Comparison of ENCODE assay signal across 11 cellular contexts in the genomic region with DNA sequence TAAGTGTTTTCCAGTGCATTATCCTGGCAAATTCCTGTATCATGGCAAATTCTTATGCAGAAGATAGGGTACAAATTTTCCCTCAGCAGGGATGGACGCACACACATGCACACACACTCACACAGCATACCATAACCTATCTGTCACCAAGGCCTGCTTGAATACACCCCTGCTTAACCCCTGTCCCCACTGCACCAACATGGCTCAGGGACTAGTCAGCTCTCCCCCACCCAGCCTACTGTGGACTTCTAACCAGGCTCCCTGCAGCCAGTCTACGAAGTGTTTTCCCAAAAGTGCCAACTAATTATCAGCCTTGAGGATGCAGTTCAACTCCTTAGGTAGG.
DNase-seq lines count a peak whose midpoint lies in the region; ATAC-seq and TF ChIP-seq lines count a peak whose summit lies in the region.
"Had no signal": no experiment of that assay in that cellular context is flagged by ENCODE, and none has a peak within 500 bp of the region (broad histone marks: within the 10 kb centered on the region; RNA-seq: fewer than 3 reads in every experiment).

No MANE protein-coding gene starts in this region.

- no peaks in the 10 kb centered on the region for H3K27me3 ChIP-seq in DOHH2 (ENCODE audit: control insufficient read depth, low read length)
- H3K27me3 ChIP-seq in OCI-LY3 (ENCODE audit: low read depth, low read length): no peaks in the 10 kb centered on the region
- H3K27me3 ChIP-seq in neuronal stem cell (ENCODE audit: control insufficient read depth in 3 of 3, insufficient read depth in 3 of 3, low read depth in 1 of 3, low read length in 3 of 3): no peaks in the 10 kb centered on the region

- no peaks in the 10 kb centered on the region for H3K79me1 ChIP-seq in neuronal stem cell (ENCODE audit: low read depth, low read length)

- H3K9me3 ChIP-seq in DOHH2 (ENCODE audit: control insufficient read depth, insufficient read depth, low read length) (no peaks in the 10 kb centered on the region), OCI-LY3 (ENCODE audit: insufficient read depth, low read length) (no peaks in the 10 kb centered on the region), neuronal stem cell (replicated peaks in 1 of 2; ENCODE audit: control insufficient read depth in 2 of 2, insufficient read depth in 1 of 2, low read depth in 1 of 2, low read length in 2 of 2) (no peaks in the 10 kb centered on the region)

- ATAC-seq in sciatic nerve (no peak), HG03439 (IDR thresholded peaks at IDR 0.05; ENCODE audit: unreplicated experiment) (no peak)

- no peaks in the 10 kb centered on the region for H3K9me2 ChIP-seq in DOHH2 (replicated peaks; ENCODE audit: control insufficient read depth, low read length)

- intact Hi-C loops in sciatic nerve (cut with DNase I): no loop called here

- H3K18ac ChIP-seq in neuronal stem cell (ENCODE audit: low read length): no peak overlapping the region

- TF ChIP-seq CTCF in DOHH2 (IDR thresholded peaks at IDR 0.05; ENCODE audit: low read depth, low read length, poor library complexity, severe bottlenecking): no peak
- no peak for TF ChIP-seq CTCF in OCI-LY3 (IDR thresholded peaks at IDR 0.05; ENCODE audit: low read depth, low read length)
- no peak for TF ChIP-seq CTCF in endothelial cell (IDR thresholded peaks at IDR 0.05; ENCODE audit: unreplicated experiment)

- H3K4me3 Mint-ChIP-seq in endothelial cell (ENCODE audit: unreplicated experiment): peak overlapping the region; percentile 23
- H3K4me3 Mint-ChIP-seq: central memory CD8-positive, alpha-beta T cell had no signal

- no peak overlapping the region for H4K8ac ChIP-seq in neuronal stem cell (ENCODE audit: low read depth, low read length)

- no peaks in the 10 kb centered on the region for H3K27me3 Mint-ChIP-seq in endothelial cell (ENCODE audit: unreplicated experiment)
- H3K27me3 Mint-ChIP-seq: central memory CD8-positive, alpha-beta T cell had no signal

- H3K79me2 ChIP-seq in DOHH2 (ENCODE audit: control insufficient read depth, low read length): peaks cover 97% of the 10 kb centered on the region
- peaks cover 96% of the 10 kb centered on the region for H3K79me2 ChIP-seq in OCI-LY3 (ENCODE audit: low read length)

- H2BK15ac ChIP-seq in neuronal stem cell (ENCODE audit: low read length): no peak overlapping the region

- H3K27ac ChIP-seq in DOHH2 (ENCODE audit: low read depth, low read length): peak overlapping the region; percentile 57
- peak overlapping the region; percentile 94 for H3K27ac ChIP-seq in OCI-LY3 (ENCODE audit: low read length)
- H3K27ac ChIP-seq in neuronal stem cell (replicated peaks; ENCODE audit: low read length): no peak overlapping the region

- H3K23ac ChIP-seq in neuronal stem cell (ENCODE audit: low read depth, low read length, poor library complexity): no peak overlapping the region

- H3K36me3 ChIP-seq in DOHH2 (ENCODE audit: control insufficient read depth, low read length) (peaks cover 57% of the 10 kb centered on the region), OCI-LY3 (replicated peaks; ENCODE audit: low read depth, low read length) (peaks cover 34% of the 10 kb centered on the region), neuronal stem cell (replicated peaks in 1 of 2; ENCODE audit: control insufficient read depth in 2 of 2, insufficient read depth in 2 of 2, low read length in 2 of 2) (no peaks in the 10 kb centered on the region)

- no CpG with 5 or more reads among the region's 2 CpGs for WGBS in neuronal stem cell (ENCODE audit: extremely low coverage in 2 of 2, insufficient read length in 2 of 2, insufficient replicate concordance in 1 of 2), 2 donors

- peaks cover 69% of the 10 kb centered on the region for H3K4me1 ChIP-seq in DOHH2 (ENCODE audit: control insufficient read depth, low read length)
- peaks cover 89% of the 10 kb centered on the region for H3K4me1 ChIP-seq in OCI-LY3 (ENCODE audit: low read length)
- H3K4me1 ChIP-seq in neuronal stem cell (ENCODE audit: control insufficient read depth in 2 of 2, insufficient read depth in 1 of 2, low read depth in 1 of 2, low read length in 2 of 2): peaks cover 16 to 19% of the 10 kb centered on the region in 2 donors

- H3K9ac ChIP-seq in OCI-LY3 (ENCODE audit: low read length): peak overlapping the region; percentile 58; the same call in 1 of the 2 replicates
- H3K9ac ChIP-seq in neuronal stem cell (ENCODE audit: low read depth, low read length, poor library complexity): no peak overlapping the region

- H2AFZ ChIP-seq in OCI-LY3 (ENCODE audit: low read depth, low read length): no peak overlapping the region
- H2AFZ ChIP-seq in neuronal stem cell (ENCODE audit: low read length): peak overlapping the region; percentile 88

- no peak overlapping the region for H3K4ac ChIP-seq in neuronal stem cell (ENCODE audit: low read length)

- no peaks in the 10 kb centered on the region for H3K36me3 Mint-ChIP-seq in endothelial cell (ENCODE audit: low read depth, unreplicated experiment)

- peaks cover 36% of the 10 kb centered on the region for H3K4me1 Mint-ChIP-seq in endothelial cell (ENCODE audit: unreplicated experiment)

- no peak overlapping the region for H4K91ac ChIP-seq in neuronal stem cell (ENCODE audit: low read depth, low read length, poor library complexity)

- no peak for DNase-seq in endothelial cell (ENCODE audit: low spot score)
- DNase-seq in neuronal stem cell (ENCODE audit: low spot score): no peak
- DNase-seq in COLO829 (ENCODE audit: low spot score): no peak
- no peak for DNase-seq in sciatic nerve (ENCODE audit: low spot score)
- no peak for DNase-seq in DMS 273 treated with DMSO at 0.1 percent for 48 hours (lab: John Stamatoyannopoulos, UW)
- DNase-seq: stimulated activated CD4-positive, alpha-beta T cell treated with anti-CD3 and anti-CD28 coated beads, Interleukin-2, amount 100 ng/mL, for 48 hours had no signal

- no peak overlapping the region for H2BK5ac ChIP-seq in neuronal stem cell (ENCODE audit: low read length)

- H3F3A ChIP-seq in DOHH2 (ENCODE audit: control insufficient read depth, insufficient read depth): peaks cover 4% of the 10 kb centered on the region

- peak overlapping the region; percentile 68 for H3K4me2 ChIP-seq in DOHH2 (ENCODE audit: low read length)
- H3K4me2 ChIP-seq in OCI-LY3 (ENCODE audit: low read length): peak overlapping the region; percentile 69
- H3K4me2 ChIP-seq in neuronal stem cell (ENCODE audit: insufficient read depth, low read length, poor library complexity, severe bottlenecking): no peak overlapping the region

- peaks cover 23% of the 10 kb centered on the region; the same call in 1 of the 2 replicates for H4K20me1 ChIP-seq in DOHH2 (ENCODE audit: control insufficient read depth, insufficient read depth, low read depth, low read length)
- peaks cover 65% of the 10 kb centered on the region for H4K20me1 ChIP-seq in OCI-LY3 (ENCODE audit: insufficient read depth, low read length)

- no peak overlapping the region for H3K14ac ChIP-seq in neuronal stem cell (ENCODE audit: low read length)

- H3K4me3 ChIP-seq in DOHH2 (ENCODE audit: low read length): peak overlapping the region; percentile 49
- peak overlapping the region; percentile 48 for H3K4me3 ChIP-seq in OCI-LY3 (ENCODE audit: low read length)
- no peak overlapping the region for H3K4me3 ChIP-seq in neuronal stem cell (ENCODE audit: low read length in 2 of 2)

- no peak overlapping the region for H2AK5ac ChIP-seq in neuronal stem cell (ENCODE audit: low read depth, low read length)

- no peak overlapping the region for H2BK12ac ChIP-seq in neuronal stem cell (ENCODE audit: low read length)

- peak overlapping the region; percentile 76 for H3K27ac Mint-ChIP-seq in endothelial cell (ENCODE audit: unreplicated experiment)

- no peaks in the 10 kb centered on the region for H3K9me3 Mint-ChIP-seq in endothelial cell (ENCODE audit: unreplicated experiment)
- H3K9me3 Mint-ChIP-seq: central memory CD8-positive, alpha-beta T cell; nephron progenitor cell had no signal

- no peak overlapping the region for H2BK120ac ChIP-seq in neuronal stem cell (ENCODE audit: low read depth, low read length)

Comparison
In these comparisons a context has a peak if more than half of its experiments do, and no peak if none do; other contexts are left out.
1. H3K4me3 ChIP-seq: peak in DOHH2 (single experiment) and OCI-LY3 (single experiment); none in neuronal stem cell (0 of 2).